Comparison of ENCODE assay signal across 17 cellular contexts in genomic region chr15:41337047-41337446, GRCh38. TPM values are rescaled to one million over a fixed set of nuclear protein-coding genes. Genes with fewer than 3 reads are reported as not detected.
A peak's percentile ranks its signal among the peaks of the same experiment; 100 is the strongest.
DNase-seq lines count a peak whose midpoint lies in the region; ATAC-seq and TF ChIP-seq lines count a peak whose summit lies in the region.
"Had no signal": no experiment of that assay in that cellular context is flagged by ENCODE, and none has a peak within 500 bp of the region (broad histone marks: within the 10 kb centered on the region; RNA-seq: fewer than 3 reads in every experiment).

No MANE protein-coding gene starts in this region.

- H3K4me3 Mint-ChIP-seq in T-helper 17 cell (no peak overlapping the region), endodermal cell (no peak overlapping the region), progenitor cell of endocrine pancreas (ENCODE audit: low read depth) (no peak overlapping the region)

- H3K9me3 Mint-ChIP-seq in endodermal cell (no peaks in the 10 kb centered on the region), progenitor cell of endocrine pancreas (ENCODE audit: low read depth) (no peaks in the 10 kb centered on the region)

- WGBS in endodermal cell (ENCODE audit: insufficient coverage in 1 of 2, insufficient read length in 1 of 2), 2 experiments, result 95 to 97% methylated on average over 5 to 6 of the region's 6 CpGs

- H3K79me2 ChIP-seq in DND-41 (ENCODE audit: insufficient read depth, low read length), result peaks cover 90% of the 10 kb centered on the region

- peaks cover 8 to 40% (median 38%) of the 10 kb centered on the region in 10 experiments for H3K4me1 ChIP-seq in BLaER1 treated with 17β-estradiol and CSF1 and Interleukin-3, amounts not matched to agents 10 nM and 100 nM
- H3K4me1 ChIP-seq in DND-41 (ENCODE audit: insufficient read depth, low read length) (peaks cover 41% of the 10 kb centered on the region), endodermal cell (ENCODE audit: control insufficient read depth, insufficient read depth, low read length) (no peaks in the 10 kb centered on the region)

- H3K27me3 ChIP-seq in BLaER1 treated with 17β-estradiol and CSF1 and Interleukin-3, amounts not matched to agents 10 nM and 100 nM, result no peaks in the 10 kb centered on the region
- H3K27me3 ChIP-seq in DND-41 (ENCODE audit: insufficient read depth, low read length, poor library complexity) (no peaks in the 10 kb centered on the region), endodermal cell (ENCODE audit: control insufficient read depth, insufficient read depth, low read length, poor library complexity, severe bottlenecking) (no peaks in the 10 kb centered on the region)
- H3K27me3 ChIP-seq: cardiac muscle cell, foreskin keratinocyte, hepatocyte, right atrium auricular region had no signal

- peak overlapping the region; percentile 32 for H3K27ac Mint-ChIP-seq in T-helper 17 cell
- H3K27ac Mint-ChIP-seq in endodermal cell, result peak overlapping the region; percentile 22
- no peak overlapping the region for H3K27ac Mint-ChIP-seq in progenitor cell of endocrine pancreas

- H3K4me2 ChIP-seq in BLaER1 treated with 17β-estradiol and CSF1 and Interleukin-3, amounts not matched to agents 10 nM and 100 nM, result peak overlapping the region in 9 of 11 experiments; percentile 20 to 59 (median 45); a peak in 14 of 22 replicates
- H3K4me2 ChIP-seq in DND-41 (ENCODE audit: insufficient read depth, low read length), result peak overlapping the region; percentile 53
- H3K4me2 ChIP-seq: hepatocyte had no signal

- peaks cover 0 to 62% (median 59%) of the 10 kb centered on the region in 11 experiments; a peak in 19 of 22 replicates for H3K36me3 ChIP-seq in BLaER1 treated with 17β-estradiol and CSF1 and Interleukin-3, amounts not matched to agents 10 nM and 100 nM
- H3K36me3 ChIP-seq in DND-41 (ENCODE audit: insufficient read depth, low read length) (peaks cover 53% of the 10 kb centered on the region), endodermal cell (ENCODE audit: control insufficient read depth, insufficient read depth, low read length) (peaks cover 44% of the 10 kb centered on the region)
- H3K36me3 ChIP-seq: cardiac muscle cell, right atrium auricular region had no signal

- DNase-seq in DND-41 (no peak), T-helper 17 cell (no peak), endodermal cell (no peak), progenitor cell of endocrine pancreas (ENCODE audit: low spot score, unreplicated experiment) (no peak), middle frontal gyrus (ENCODE audit: extremely low spot score, low spot score) (no peak), NOMO-1 treated with DMSO at 0.1 percent for 48 hours (lab: John Stamatoyannopoulos, UW; ENCODE audit: unreplicated experiment) (no peak)
- DNase-seq: activated CD4-positive, CD25-positive, alpha-beta regulatory T cell; activated CD8-positive, alpha-beta memory T cell treated with anti-CD3 and anti-CD28 coated beads for 24 hours; NCI-H1694 treated with DMSO at 0.1 percent for 48 hours; nucleus accumbens; SHP77 had no signal

- H3K36me3 Mint-ChIP-seq in T-helper 17 cell (ENCODE audit: low read depth), result peaks cover 4% of the 10 kb centered on the region
- peaks cover 37% of the 10 kb centered on the region for H3K36me3 Mint-ChIP-seq in endodermal cell (ENCODE audit: low read depth)
- H3K36me3 Mint-ChIP-seq in progenitor cell of endocrine pancreas (ENCODE audit: insufficient read depth), result peaks cover 10% of the 10 kb centered on the region

- no peaks in the 10 kb centered on the region for H3K9me3 ChIP-seq in BLaER1 treated with 17β-estradiol and CSF1 and Interleukin-3, amounts not matched to agents 10 nM and 100 nM (replicated peaks in 1 of 11)
- no peaks in the 10 kb centered on the region for H3K9me3 ChIP-seq in DND-41 (ENCODE audit: insufficient read depth, low read length, severe bottlenecking)
- H3K9me3 ChIP-seq in T-helper 17 cell (ENCODE audit: control insufficient read depth, low read length, poor library complexity, severe bottlenecking), result no peaks in the 10 kb centered on the region
- H3K9me3 ChIP-seq in endodermal cell (ENCODE audit: control insufficient read depth, low read length), result no peaks in the 10 kb centered on the region
- H3K9me3 ChIP-seq: right atrium auricular region had no signal

- ATAC-seq in DND-41 (ENCODE audit: insufficient read depth, low read depth) (no peak), T-helper 17 cell (no peak), GM18517 (IDR thresholded peaks at IDR 0.05; ENCODE audit: unreplicated experiment) (no peak)
- ATAC-seq: foreskin keratinocyte had no signal

- H3K27ac ChIP-seq in BLaER1 treated with 17β-estradiol and CSF1 and Interleukin-3, amounts not matched to agents 10 nM and 100 nM, result peak overlapping the region in 1 of 11 experiments; percentile 2; a peak in 2 of 22 replicates
- H3K27ac ChIP-seq in DND-41 (ENCODE audit: low read length) (peak overlapping the region; percentile 30; the same call in 1 of the 2 replicates), endodermal cell (ENCODE audit: low read depth, low read length) (no peak overlapping the region)
- H3K27ac ChIP-seq: foreskin keratinocyte, hepatocyte, right atrium auricular region had no signal

- H3K9ac ChIP-seq in BLaER1 treated with 17β-estradiol and CSF1 and Interleukin-3, amounts not matched to agents 10 nM and 100 nM, result no peak overlapping the region
- peak overlapping the region; percentile 40; the same call in 1 of the 2 replicates for H3K9ac ChIP-seq in DND-41 (ENCODE audit: low read depth, low read length)
- no peak overlapping the region for H3K9ac ChIP-seq in endodermal cell (ENCODE audit: extremely low read depth, low read length, poor library complexity, severe bottlenecking)

- H2AFZ ChIP-seq in DND-41 (ENCODE audit: low read depth, low read length), result no peak overlapping the region

- H4K20me1 ChIP-seq in BLaER1 treated with 17β-estradiol and CSF1 and Interleukin-3, amounts not matched to agents 10 nM and 100 nM, result peaks cover 0 to 70% (median 63%) of the 10 kb centered on the region in 11 experiments; a peak in 16 of 22 replicates
- H4K20me1 ChIP-seq in DND-41 (ENCODE audit: insufficient read depth, low read length), result peaks cover 46% of the 10 kb centered on the region

- no peaks in the 10 kb centered on the region for H3K27me3 Mint-ChIP-seq in T-helper 17 cell
- no peaks in the 10 kb centered on the region for H3K27me3 Mint-ChIP-seq in endodermal cell (ENCODE audit: insufficient read depth)
- no peaks in the 10 kb centered on the region for H3K27me3 Mint-ChIP-seq in progenitor cell of endocrine pancreas

- H3K4me1 Mint-ChIP-seq in T-helper 17 cell (peaks cover 22% of the 10 kb centered on the region), endodermal cell (peaks cover 8% of the 10 kb centered on the region), progenitor cell of endocrine pancreas (ENCODE audit: low read depth) (peaks cover 8% of the 10 kb centered on the region)

- TF ChIP-seq CTCF in DND-41 (IDR thresholded peaks at IDR 0.05; ENCODE audit: borderline replicate concordance, extremely low read depth, low read length, poor library complexity, severe bottlenecking) (no peak), endodermal cell (conservative IDR thresholded peaks at IDR 0.05) (no peak), progenitor cell of endocrine pancreas (IDR thresholded peaks at IDR 0.05; ENCODE audit: unreplicated experiment) (no peak)

- H3K4me3 ChIP-seq in BLaER1 treated with 17β-estradiol and CSF1 and Interleukin-3, amounts not matched to agents 10 nM and 100 nM, result no peak overlapping the region
- peak overlapping the region in 1 of 2 experiments; percentile 12; a peak in 1 of 4 replicates for H3K4me3 ChIP-seq in DND-41 (ENCODE audit: low read depth in 1 of 2, low read length in 2 of 2)
- no peak overlapping the region for H3K4me3 ChIP-seq in endodermal cell (ENCODE audit: low read length)
- H3K4me3 ChIP-seq: cardiac muscle cell, hepatocyte, right atrium auricular region had no signal

RNA-seq across cellular contexts. Expression of gene NUSAP1, which starts 4.4 kb away (rescaled TPM):
- total RNA-seq in T-helper 17 cell, result 10 to 100 TPM in 1 of 2 donors, 1 to 10 TPM in 1; 7.8 to 16.3 TPM
- 100 to 1,000 TPM; 118 to 185 TPM for total RNA-seq in endodermal cell
- polyA plus RNA-seq in endodermal cell (2013, experiment 1 of 2), result 161 TPM
- 159 TPM for polyA plus RNA-seq in endodermal cell (2013, experiment 2 of 2)
- total RNA-seq in progenitor cell of endocrine pancreas, result 63.9 and 69.2 TPM in 2 replicates

RNA-seq across cellular contexts. Expression of gene OIP5, which starts 4.7 kb away (rescaled TPM):
- total RNA-seq in T-helper 17 cell (1 to 10 TPM in 1 of 2 donors, not detected in 1; 1.2 TPM), endodermal cell (10 to 100 TPM; 18.9 to 22.9 TPM), progenitor cell of endocrine pancreas (9.5 and 9.7 TPM in 2 replicates)
- 36.1 TPM for polyA plus RNA-seq in endodermal cell (2013, experiment 1 of 2)
- polyA plus RNA-seq in endodermal cell (2013, experiment 2 of 2), result 38.6 TPM
